Comparison of ENCODE assay signal across 20 cellular contexts in genomic region chr1:72009756-72010441, GRCh38.
DNase-seq lines count a peak whose midpoint lies in the region; ATAC-seq and TF ChIP-seq lines count a peak whose summit lies in the region.
"Had no signal": no experiment of that assay in that cellular context is flagged by ENCODE, and none has a peak within 500 bp of the region (broad histone marks: within the 10 kb centered on the region; RNA-seq: fewer than 3 reads in every experiment).

No MANE protein-coding gene starts in this region.

- H3K27me3 ChIP-seq in DND-41 (ENCODE audit: insufficient read depth, low read length, poor library complexity) (no peaks in the 10 kb centered on the region), left lung (no peaks in the 10 kb centered on the region)
- H3K27me3 ChIP-seq: colonic mucosa, gastroesophageal sphincter, sigmoid colon, tibial artery had no signal

- peak; percentile 94 for ATAC-seq in DND-41 (ENCODE audit: insufficient read depth, low read depth)
- no peak for ATAC-seq in left lung
- ATAC-seq: activated CD4-positive, alpha-beta T cell treated with anti-CD3 and anti-CD28 coated beads for 36 hours; activated T-cell treated with anti-CD3 and anti-CD28 coated beads, Interleukin-2, amount 50 U/mL, for 4 hours; gastroesophageal sphincter; K562; stimulated activated naive CD8-positive, alpha-beta T cell treated with anti-CD3 and anti-CD28 coated beads, Interleukin-15, amount 100 ng/mL, for 72 hours had no signal

- no peaks in the 10 kb centered on the region for H4K20me1 ChIP-seq in DND-41 (ENCODE audit: insufficient read depth, low read length)

- peak overlapping the region; percentile 45; the same call in 1 of the 2 replicates for H3K4me2 ChIP-seq in DND-41 (ENCODE audit: insufficient read depth, low read length)

- TF ChIP-seq CTCF in DND-41 (IDR thresholded peaks at IDR 0.05; ENCODE audit: borderline replicate concordance, extremely low read depth, low read length, poor library complexity, severe bottlenecking) (peak; percentile 42), epithelial cell of esophagus (IDR thresholded peaks at IDR 0.05; ENCODE audit: insufficient read depth, low read depth, low read length, missing control alignments) (no peak), left lung (IDR thresholded peaks at IDR 0.05) (no peak)

- H2AFZ ChIP-seq in DND-41 (ENCODE audit: low read depth, low read length): no peak overlapping the region

- H3K4me3 ChIP-seq in DND-41 (ENCODE audit: low read depth in 1 of 2, low read length in 2 of 2): no peak overlapping the region; a peak in 1 of 4 replicates
- H3K4me3 ChIP-seq in epithelial cell of esophagus (ENCODE audit: low read length): no peak overlapping the region
- no peak overlapping the region for H3K4me3 ChIP-seq in left lung
- H3K4me3 ChIP-seq: colonic mucosa, gastroesophageal sphincter, K562, sigmoid colon, tibial artery had no signal

- no peak overlapping the region for H3K9ac ChIP-seq in DND-41 (ENCODE audit: low read depth, low read length)

- H3K9me3 ChIP-seq in DND-41 (ENCODE audit: insufficient read depth, low read length, severe bottlenecking) (no peaks in the 10 kb centered on the region), left lung (no peaks in the 10 kb centered on the region)
- H3K9me3 ChIP-seq: Caco-2, colonic mucosa, gastroesophageal sphincter, sigmoid colon, tibial artery had no signal

- H3K27ac ChIP-seq in DND-41 (ENCODE audit: low read length) (peak overlapping the region; percentile 53), left lung (no peak overlapping the region)
- H3K27ac ChIP-seq: colonic mucosa, gastroesophageal sphincter, sigmoid colon, tibial artery had no signal

- H3K4me1 ChIP-seq in DND-41 (ENCODE audit: insufficient read depth, low read length): peaks cover 18% of the 10 kb centered on the region
- H3K4me1 ChIP-seq in left lung: no peaks in the 10 kb centered on the region
- H3K4me1 ChIP-seq: Caco-2, colonic mucosa had no signal

- DNase-seq in D341Med (ENCODE audit: low spot score) (peak; percentile 6), DND-41 (peak; percentile 54), NCI-H2171 (lab: John Stamatoyannopoulos, UW) (peak; percentile 27), epithelial cell of esophagus (ENCODE audit: low read depth) (peak; percentile 14), left lung (no peak), T-helper 9 cell (no peak), globus pallidus (ENCODE audit: low spot score) (no peak)
- DNase-seq: activated CD4-positive, alpha-beta T cell treated with anti-CD3 and anti-CD28 coated beads for 36 hours; activated naive CD4-positive, alpha-beta T cell treated with Interleukin-2 at 50 U/mL for 16 hours; activated T-cell treated with anti-CD3 and anti-CD28 coated beads, Interleukin-2, amount 50 U/mL, for 4 hours; C1 segment of cervical spinal cord; Caco-2; colonic mucosa; effector memory CD4-positive, alpha-beta T cell; NCI-H187; sigmoid colon; stimulated activated naive CD8-positive, alpha-beta T cell treated with anti-CD3 and anti-CD28 coated beads, Interleukin-15, amount 100 ng/mL, for 72 hours; tibial artery had no signal

- H3K79me2 ChIP-seq in DND-41 (ENCODE audit: insufficient read depth, low read length): no peaks in the 10 kb centered on the region

- intact Hi-C loops in left lung (cut with DNase I): no loop called here

- H3K36me3 ChIP-seq in DND-41 (ENCODE audit: insufficient read depth, low read length): no peaks in the 10 kb centered on the region
- H3K36me3 ChIP-seq in left lung: no peaks in the 10 kb centered on the region
- H3K36me3 ChIP-seq: colonic mucosa, gastroesophageal sphincter, sigmoid colon, tibial artery had no signal

Comparison
In these comparisons a context has a peak if more than half of its experiments do, and no peak if none do; other contexts are left out.
1. DNase-seq: peak in D341Med (single experiment), DND-41 (single experiment), NCI-H2171 (single experiment) and epithelial cell of esophagus (single experiment); none in left lung (0 of 2), T-helper 9 cell (single experiment) and globus pallidus (single experiment).